ENCODE assay signal across 18 cellular contexts in genomic region chr3:168416446-168416845, GRCh38.
DNase-seq lines count a peak whose midpoint lies in the region; ATAC-seq and TF ChIP-seq lines count a peak whose summit lies in the region.
"Had no signal": no experiment of that assay in that cellular context is flagged by ENCODE, and none has a peak within 500 bp of the region (broad histone marks: within the 10 kb centered on the region; RNA-seq: fewer than 3 reads in every experiment).

No MANE protein-coding gene starts in this region.

- no peaks in the 10 kb centered on the region; the same call in 1 of the 2 replicates for H3K9me2 ChIP-seq in PC-9 (ENCODE audit: insufficient read depth)

- TF ChIP-seq POLR2A in Peyer's patch (IDR thresholded peaks at IDR 0.05) (no peak), GM18505 (IDR thresholded peaks at IDR 0.05; ENCODE audit: borderline replicate concordance, extremely low read depth, insufficient read depth, insufficient read length) (no peak)

- CTCF ChIA-PET in PC-9 (lab: Charles Lee): no interaction called here

- intact Hi-C loops in natural killer cell (cut with micrococcal nuclease): no loop called here
- intact Hi-C loops in PC-9 (cut with micrococcal nuclease; ENCODE audit: unreplicated experiment): no loop called here

- no peaks in the 10 kb centered on the region for H3K27me3 Mint-ChIP-seq in natural killer cell treated with Interleukin-12 subunit alpha and Interleukin-12 subunit beta and Interleukin-15 and Interleukin-18, amount 100 ng/mL, for 72 hours
- H3K27me3 Mint-ChIP-seq in natural killer cell (ENCODE audit: low read depth in 2 of 2) (no peaks in the 10 kb centered on the region), mesothelial cell of epicardium (ENCODE audit: low read depth) (no peaks in the 10 kb centered on the region), type B pancreatic cell (no peaks in the 10 kb centered on the region)
- H3K27me3 Mint-ChIP-seq: CD4-positive, CD25-positive, alpha-beta regulatory T cell had no signal

- H3K4me1 ChIP-seq in PC-9 (replicated peaks; ENCODE audit: insufficient read depth) (peaks cover 43% of the 10 kb centered on the region), Peyer's patch (no peaks in the 10 kb centered on the region)
- H3K4me1 ChIP-seq: BE2C had no signal

- no peak overlapping the region for H3K27ac Mint-ChIP-seq in natural killer cell treated with Interleukin-12 subunit alpha and Interleukin-12 subunit beta and Interleukin-15 and Interleukin-18, amount 100 ng/mL, for 72 hours
- no peak overlapping the region for H3K27ac Mint-ChIP-seq in natural killer cell
- peak overlapping the region; percentile 92 for H3K27ac Mint-ChIP-seq in mesothelial cell of epicardium
- peak overlapping the region; percentile 89 for H3K27ac Mint-ChIP-seq in type B pancreatic cell
- H3K27ac Mint-ChIP-seq: CD4-positive, CD25-positive, alpha-beta regulatory T cell; CD8-positive, alpha-beta memory T cell had no signal

- H3K27me3 ChIP-seq in PC-9 (ENCODE audit: insufficient read depth, low read depth) (no peaks in the 10 kb centered on the region), Peyer's patch (no peaks in the 10 kb centered on the region)
- H3K27me3 ChIP-seq: BE2C had no signal

- H3K4me3 ChIP-seq in PC-9 (no peak overlapping the region), Peyer's patch (no peak overlapping the region)

- H3F3A ChIP-seq in PC-9 (ENCODE audit: insufficient read depth, low read depth): peaks cover 5% of the 10 kb centered on the region

- no peak for ATAC-seq in natural killer cell treated with Interleukin-12 subunit alpha and Interleukin-12 subunit beta and Interleukin-15 and Interleukin-18, amount 100 ng/mL, for 72 hours
- no peak for ATAC-seq in natural killer cell
- no peak for ATAC-seq in GM18505 (IDR thresholded peaks at IDR 0.05; ENCODE audit: unreplicated experiment)

- H3K36me3 ChIP-seq in PC-9 (ENCODE audit: low read depth): no peaks in the 10 kb centered on the region
- no peaks in the 10 kb centered on the region for H3K36me3 ChIP-seq in Peyer's patch
- H3K36me3 ChIP-seq: BE2C had no signal

- H3K9me3 Mint-ChIP-seq in natural killer cell treated with Interleukin-12 subunit alpha and Interleukin-12 subunit beta and Interleukin-15 and Interleukin-18, amount 100 ng/mL, for 72 hours: peaks cover 6% of the 10 kb centered on the region
- H3K9me3 Mint-ChIP-seq in natural killer cell: peaks cover 0 to 3% of the 10 kb centered on the region in 2 donors
- peaks cover 3% of the 10 kb centered on the region for H3K9me3 Mint-ChIP-seq in mesothelial cell of epicardium
- no peaks in the 10 kb centered on the region for H3K9me3 Mint-ChIP-seq in type B pancreatic cell
- H3K9me3 Mint-ChIP-seq: H9 had no signal

- 0 out of 2 replicates have a peak overlapping the region, but pooled peaks have one; percentile 49 for H3K27ac ChIP-seq in PC-9
- no peak overlapping the region for H3K27ac ChIP-seq in Peyer's patch

- no peaks in the 10 kb centered on the region for H3K4me1 Mint-ChIP-seq in natural killer cell treated with Interleukin-12 subunit alpha and Interleukin-12 subunit beta and Interleukin-15 and Interleukin-18, amount 100 ng/mL, for 72 hours (ENCODE audit: low read depth in 2 of 2)
- H3K4me1 Mint-ChIP-seq in natural killer cell: no peaks in the 10 kb centered on the region
- peaks cover 60% of the 10 kb centered on the region for H3K4me1 Mint-ChIP-seq in mesothelial cell of epicardium
- peaks cover 8% of the 10 kb centered on the region for H3K4me1 Mint-ChIP-seq in type B pancreatic cell (ENCODE audit: unreplicated experiment)
- H3K4me1 Mint-ChIP-seq: CD4-positive, CD25-positive, alpha-beta regulatory T cell; CD8-positive, alpha-beta memory T cell had no signal

- POLR2A ChIA-PET in PC-9 (lab: Charles Lee; ENCODE audit: unreplicated experiment): interaction anchor here (0.6 to 0.9 kb wide), 2 partner anchors 75 kb away, joined by 3 to 4 read pairs; no protein-coding TSS in a partner anchor

- no peaks in the 10 kb centered on the region for H3K9me3 ChIP-seq in PC-9 (ENCODE audit: insufficient read depth, low read depth)
- H3K9me3 ChIP-seq in Peyer's patch: no peaks in the 10 kb centered on the region
- H3K9me3 ChIP-seq: BE2C had no signal

- H3K36me3 Mint-ChIP-seq in natural killer cell treated with Interleukin-12 subunit alpha and Interleukin-12 subunit beta and Interleukin-15 and Interleukin-18, amount 100 ng/mL, for 72 hours: no peaks in the 10 kb centered on the region
- H3K36me3 Mint-ChIP-seq in natural killer cell (no peaks in the 10 kb centered on the region), mesothelial cell of epicardium (peaks cover 9% of the 10 kb centered on the region), type B pancreatic cell (no peaks in the 10 kb centered on the region)
- H3K36me3 Mint-ChIP-seq: CD4-positive, CD25-positive, alpha-beta regulatory T cell; CD8-positive, alpha-beta memory T cell had no signal

- H2AFZ ChIP-seq in PC-9: no peak overlapping the region

- peak overlapping the region; percentile 15 for H3K4me3 Mint-ChIP-seq in natural killer cell treated with Interleukin-12 subunit alpha and Interleukin-12 subunit beta and Interleukin-15 and Interleukin-18, amount 100 ng/mL, for 72 hours
- H3K4me3 Mint-ChIP-seq in natural killer cell: no peak overlapping the region
- no peak overlapping the region for H3K4me3 Mint-ChIP-seq in mesothelial cell of epicardium
- H3K4me3 Mint-ChIP-seq in type B pancreatic cell: peak overlapping the region; percentile 68
- H3K4me3 Mint-ChIP-seq: CD4-positive, CD25-positive, alpha-beta regulatory T cell; CD8-positive, alpha-beta memory T cell; H9 had no signal

- no peak for TF ChIP-seq CTCF in natural killer cell (IDR thresholded peaks at IDR 0.05)
- TF ChIP-seq CTCF in PC-9 (conservative IDR thresholded peaks at IDR 0.05): no peak
- TF ChIP-seq CTCF in mesothelial cell of epicardium (IDR thresholded peaks at IDR 0.05; ENCODE audit: unreplicated experiment): no peak
- no peak for TF ChIP-seq CTCF in type B pancreatic cell (conservative IDR thresholded peaks at IDR 0.05)
- TF ChIP-seq CTCF in Peyer's patch (IDR thresholded peaks at IDR 0.05): no peak

- no peaks in the 10 kb centered on the region for H3K79me2 ChIP-seq in PC-9 (ENCODE audit: low read depth)

- peak overlapping the region; percentile 76 for H3K4me2 ChIP-seq in PC-9

- no peak for DNase-seq in natural killer cell treated with Interleukin-12 subunit alpha and Interleukin-12 subunit beta and Interleukin-15 and Interleukin-18, amount 100 ng/mL, for 72 hours (ENCODE audit: low spot score)
- DNase-seq in natural killer cell: no peak
- DNase-seq in PC-9: no peak
- DNase-seq in mesothelial cell of epicardium (ENCODE audit: low spot score in 2 of 2, unreplicated experiment in 2 of 2): no peak
- DNase-seq in type B pancreatic cell (ENCODE audit: extremely low spot score, unreplicated experiment): no peak
- no peak for DNase-seq in Peyer's patch
- DNase-seq in occipital lobe (lab: John Stamatoyannopoulos, UW): no peak
- DNase-seq: ACHN; BE2C; C1 segment of cervical spinal cord; CD4-positive, CD25-positive, alpha-beta regulatory T cell; CD8-positive, alpha-beta memory T cell; COR-L47; DMS153; DMS79; GDM1; H9 had no signal

- BruUV-seq in PC-9 (replicated peaks; lab: Mats Ljungman, UMichigan): no TSS peak

- H4K20me1 ChIP-seq in PC-9 (ENCODE audit: insufficient read depth): no peaks in the 10 kb centered on the region

Comparison
In these comparisons a context has a peak if more than half of its experiments do, and no peak if none do; other contexts are left out.
1. H3K4me3 Mint-ChIP-seq: peak in natural killer cell treated with Interleukin-12 subunit alpha and Interleukin-12 subunit beta and Interleukin-15 and Interleukin-18, amount 100 ng/mL, for 72 hours (single experiment) and type B pancreatic cell (single experiment); none in natural killer cell (single experiment) and mesothelial cell of epicardium (single experiment).
2. H3K27ac Mint-ChIP-seq: peak in mesothelial cell of epicardium (single experiment) and type B pancreatic cell (single experiment); none in natural killer cell treated with Interleukin-12 subunit alpha and Interleukin-12 subunit beta and Interleukin-15 and Interleukin-18, amount 100 ng/mL, for 72 hours (0 of 2) and natural killer cell (0 of 2).